24 cellular contexts compared by ENCODE assay signal in the genomic region with DNA sequence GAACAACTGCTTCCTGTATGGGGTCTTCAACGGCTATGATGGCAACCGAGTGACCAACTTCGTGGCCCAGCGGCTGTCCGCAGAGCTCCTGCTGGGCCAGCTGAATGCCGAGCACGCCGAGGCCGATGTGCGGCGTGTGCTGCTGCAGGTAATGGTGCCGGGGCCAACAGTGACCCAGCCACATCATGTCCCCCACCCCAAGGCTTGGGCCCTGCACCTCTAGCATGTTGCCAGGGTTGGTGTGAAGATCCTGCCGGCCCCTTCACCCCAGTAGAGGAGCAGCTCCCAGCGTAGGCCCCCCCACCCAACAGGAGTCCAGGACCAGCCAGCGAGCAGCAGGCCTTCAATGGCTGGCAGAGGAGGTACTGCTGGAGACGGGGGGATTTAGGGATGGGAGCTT.
"Had no signal": no experiment of that assay in that cellular context is flagged by ENCODE, and none has a peak within 500 bp of the region (broad histone marks: within the 10 kb centered on the region; RNA-seq: fewer than 3 reads in every experiment).

No MANE protein-coding gene starts in this region.

- DNase-seq: activated CD4-positive, alpha-beta T cell treated with anti-CD3 and anti-CD28 coated beads for 36 hours; activated CD4-positive, alpha-beta T cell treated with anti-CD3 and anti-CD28 coated beads, Interleukin-2, amount 50 U/mL, for 4 hours; activated CD8-positive, alpha-beta memory T cell treated with anti-CD3 and anti-CD28 coated beads for 24 hours; activated CD8-positive, alpha-beta memory T cell treated with anti-CD3 and anti-CD28 coated beads, Interleukin-2, amount 50 U/mL, for 4 hours; activated naive CD8-positive, alpha-beta T cell treated with anti-CD3 and anti-CD28 coated beads, Interleukin-2, amount 10 ng/mL, durations not matched to agents 7 days and 5 days; activated T-cell treated with anti-CD3 and anti-CD28 coated beads, Interleukin-2, amount 50 U/mL, for 24 hours; cortex of kidney; endodermal cell; esophagus squamous epithelium; islet precursor cell; left colon; naive B cell; sigmoid colon; stimulated activated CD4-positive, alpha-beta T cell treated with anti-CD3 and anti-CD28 coated beads, Interleukin-4, amount 100 ng/mL, for 4 hours; T-cell; T-helper 9 cell had no signal

- H3K9me3 Mint-ChIP-seq: activated naive CD8-positive, alpha-beta T cell treated with anti-CD3 and anti-CD28 coated beads, Interleukin-2, amount 10 ng/mL, durations not matched to agents 7 days and 5 days; activated T-cell treated with anti-CD3 and anti-CD28 coated beads, Interleukin-2, amount 50 U/mL, for 24 hours; activated T-helper 17 cell treated with anti-CD3 and anti-CD28 coated beads, Interleukin-2, amount 50 U/mL, for 72 hours; endodermal cell; naive B cell; stimulated activated naive CD8-positive, alpha-beta T cell treated with anti-CD3 and anti-CD28 coated beads, Interleukin-15, Interleukin-2, amounts not matched to agents 100 ng/mL and 50 ng/mL, for 24 hours; T-cell; WTC11 had no signal

- H3K4me3 Mint-ChIP-seq: activated CD4-positive, alpha-beta T cell treated with anti-CD3 and anti-CD28 coated beads for 36 hours; activated naive CD8-positive, alpha-beta T cell treated with anti-CD3 and anti-CD28 coated beads, Interleukin-2, amount 10 ng/mL, durations not matched to agents 7 days and 5 days; activated T-cell treated with anti-CD3 and anti-CD28 coated beads, Interleukin-2, amount 50 U/mL, for 24 hours; activated T-helper 17 cell treated with anti-CD3 and anti-CD28 coated beads, Interleukin-2, amount 50 U/mL, for 72 hours; endodermal cell; naive B cell; stimulated activated naive CD8-positive, alpha-beta T cell treated with anti-CD3 and anti-CD28 coated beads, Interleukin-15, Interleukin-2, amounts not matched to agents 100 ng/mL and 50 ng/mL, for 24 hours; WTC11 had no signal

- H3K4me1 Mint-ChIP-seq: endodermal cell, WTC11 had no signal

- H3K27ac ChIP-seq: esophagus squamous epithelium, neutrophil, parathyroid adenoma, sigmoid colon, thyroid gland had no signal

- H3K4me3 ChIP-seq: esophagus squamous epithelium, heart left ventricle, lung, sigmoid colon, thyroid gland had no signal

- H3K9ac ChIP-seq: parathyroid adenoma had no signal

- H3K27me3 Mint-ChIP-seq: activated CD4-positive, alpha-beta T cell treated with anti-CD3 and anti-CD28 coated beads for 36 hours; activated naive CD8-positive, alpha-beta T cell treated with anti-CD3 and anti-CD28 coated beads, Interleukin-2, amount 10 ng/mL, durations not matched to agents 7 days and 5 days; activated T-cell treated with anti-CD3 and anti-CD28 coated beads, Interleukin-2, amount 50 U/mL, for 24 hours; activated T-helper 17 cell treated with anti-CD3 and anti-CD28 coated beads, Interleukin-2, amount 50 U/mL, for 72 hours; naive B cell; stimulated activated naive CD8-positive, alpha-beta T cell treated with anti-CD3 and anti-CD28 coated beads, Interleukin-15, Interleukin-2, amounts not matched to agents 100 ng/mL and 50 ng/mL, for 24 hours; T-cell had no signal

- ATAC-seq: activated CD4-positive, alpha-beta T cell treated with anti-CD3 and anti-CD28 coated beads for 36 hours; activated T-helper 17 cell treated with anti-CD3 and anti-CD28 coated beads, Interleukin-2, amount 50 U/mL, for 72 hours; T-cell; WTC11 had no signal

- H3K4me1 ChIP-seq: parathyroid adenoma had no signal

- H3K9me3 ChIP-seq: esophagus squamous epithelium, heart left ventricle, neutrophil, sigmoid colon, thyroid gland had no signal

- H3K27ac Mint-ChIP-seq: activated CD4-positive, alpha-beta T cell treated with anti-CD3 and anti-CD28 coated beads for 36 hours; activated T-helper 17 cell treated with anti-CD3 and anti-CD28 coated beads, Interleukin-2, amount 50 U/mL, for 72 hours; endodermal cell; naive B cell; stimulated activated naive CD8-positive, alpha-beta T cell treated with anti-CD3 and anti-CD28 coated beads, Interleukin-15, Interleukin-2, amounts not matched to agents 100 ng/mL and 50 ng/mL, for 24 hours; WTC11 had no signal

- H2AFZ ChIP-seq: parathyroid adenoma had no signal

- H3K27me3 ChIP-seq: esophagus squamous epithelium, heart left ventricle, neutrophil, sigmoid colon, thyroid gland had no signal
